Comparison of ENCODE assay signal across 1 cellular context in genomic region chr9:757246-757881, GRCh38.
TF ChIP-seq lines count a peak whose summit lies in the region.

No MANE protein-coding gene starts in this region.

TF ChIP-seq in HepG2, 621 proteins besides CTCF, POLR2A, EP300 and RAD21 (continued from another document and continues in another):
- TF ChIP-seq ZBTB8A (CRISPR knock-in tag; IDR thresholded peaks at IDR 0.05; ENCODE audit: borderline replicate concordance, low read depth) (no peak), BCLAF1 (IDR thresholded peaks at IDR 0.05) (no peak), ZSCAN12 (CRISPR knock-in tag; IDR thresholded peaks at IDR 0.05) (no peak), ZNF280B (CRISPR knock-in tag; IDR thresholded peaks at IDR 0.05; ENCODE audit: borderline replicate concordance) (no peak), BCL3 (CRISPR knock-in tag; IDR thresholded peaks at IDR 0.05) (no peak), GATAD2A (CRISPR knock-in tag; IDR thresholded peaks at IDR 0.05) (no peak), SRSF1 (optimal IDR thresholded peaks at IDR 0.05; ENCODE audit: low read depth, low read length) (no peak), SOX6 (IDR thresholded peaks at IDR 0.05) (no peak), SOX6 (CRISPR knock-in tag; IDR thresholded peaks at IDR 0.05) (no peak), FLYWCH1 (CRISPR knock-in tag; IDR thresholded peaks at IDR 0.05) (no peak), TMF1 (CRISPR knock-in tag; IDR thresholded peaks at IDR 0.05; ENCODE audit: low read depth) (no peak), ZNF777 (CRISPR knock-in tag; IDR thresholded peaks at IDR 0.05) (no peak), JUN (CRISPR knock-in tag; IDR thresholded peaks at IDR 0.05) (no peak), RFX5 (IDR thresholded peaks at IDR 0.05; ENCODE audit: low read depth, low read length) (no peak), ZNF343 (CRISPR knock-in tag; IDR thresholded peaks at IDR 0.05) (no peak), YY1 (IDR thresholded peaks at IDR 0.05; ENCODE audit: insufficient read depth, insufficient replicate concordance, low read depth, low read length) (no peak), MAF1 (CRISPR knock-in tag; IDR thresholded peaks at IDR 0.05; ENCODE audit: borderline replicate concordance) (no peak), NAIF1 (CRISPR knock-in tag; IDR thresholded peaks at IDR 0.05; ENCODE audit: borderline replicate concordance) (no peak), ZNF414 (CRISPR knock-in tag; IDR thresholded peaks at IDR 0.05) (0 out of 2 replicates have a peak, but pooled peaks have one; percentile 27), SMC3 (IDR thresholded peaks at IDR 0.05; ENCODE audit: low read length) (peak; percentile 30; the same call in 1 of the 2 replicates), ZSCAN22 (CRISPR knock-in tag; IDR thresholded peaks at IDR 0.05) (no peak), BRD4 (CRISPR knock-in tag; IDR thresholded peaks at IDR 0.05) (no peak), WIZ (CRISPR knock-in tag; IDR thresholded peaks at IDR 0.05) (no peak), HMGXB4 (CRISPR knock-in tag; IDR thresholded peaks at IDR 0.05; ENCODE audit: borderline replicate concordance in 1 of 2, low read depth in 1 of 2) (0 out of 4 replicates have a peak, but pooled peaks of 1 of the 2 experiments have one; percentile 29), CREB3 (CRISPR knock-in tag; IDR thresholded peaks at IDR 0.05) (no peak), DRAP1 (CRISPR knock-in tag; IDR thresholded peaks at IDR 0.05) (no peak), HOXD1 (CRISPR knock-in tag; IDR thresholded peaks at IDR 0.05) (no peak), SIX4 (CRISPR knock-in tag; IDR thresholded peaks at IDR 0.05) (no peak), NFRKB (IDR thresholded peaks at IDR 0.05) (no peak), PAWR (CRISPR knock-in tag; IDR thresholded peaks at IDR 0.05; ENCODE audit: borderline replicate concordance) (no peak), ZNF569 (CRISPR knock-in tag; IDR thresholded peaks at IDR 0.05; ENCODE audit: borderline replicate concordance) (no peak), GMEB1 (CRISPR knock-in tag; IDR thresholded peaks at IDR 0.05; ENCODE audit: borderline replicate concordance) (no peak), FOXJ3 (CRISPR knock-in tag; IDR thresholded peaks at IDR 0.05; ENCODE audit: borderline replicate concordance) (no peak), SETDB1 (CRISPR knock-in tag; IDR thresholded peaks at IDR 0.05; ENCODE audit: borderline replicate concordance) (no peak), RCOR2 (CRISPR knock-in tag; IDR thresholded peaks at IDR 0.05) (no peak), ZBTB40 (IDR thresholded peaks at IDR 0.05) (no peak), ZBTB40 (CRISPR knock-in tag; IDR thresholded peaks at IDR 0.05) (no peak), ZBTB46 (CRISPR knock-in tag; IDR thresholded peaks at IDR 0.05; ENCODE audit: borderline replicate concordance) (no peak)
